In the genomic region with DNA sequence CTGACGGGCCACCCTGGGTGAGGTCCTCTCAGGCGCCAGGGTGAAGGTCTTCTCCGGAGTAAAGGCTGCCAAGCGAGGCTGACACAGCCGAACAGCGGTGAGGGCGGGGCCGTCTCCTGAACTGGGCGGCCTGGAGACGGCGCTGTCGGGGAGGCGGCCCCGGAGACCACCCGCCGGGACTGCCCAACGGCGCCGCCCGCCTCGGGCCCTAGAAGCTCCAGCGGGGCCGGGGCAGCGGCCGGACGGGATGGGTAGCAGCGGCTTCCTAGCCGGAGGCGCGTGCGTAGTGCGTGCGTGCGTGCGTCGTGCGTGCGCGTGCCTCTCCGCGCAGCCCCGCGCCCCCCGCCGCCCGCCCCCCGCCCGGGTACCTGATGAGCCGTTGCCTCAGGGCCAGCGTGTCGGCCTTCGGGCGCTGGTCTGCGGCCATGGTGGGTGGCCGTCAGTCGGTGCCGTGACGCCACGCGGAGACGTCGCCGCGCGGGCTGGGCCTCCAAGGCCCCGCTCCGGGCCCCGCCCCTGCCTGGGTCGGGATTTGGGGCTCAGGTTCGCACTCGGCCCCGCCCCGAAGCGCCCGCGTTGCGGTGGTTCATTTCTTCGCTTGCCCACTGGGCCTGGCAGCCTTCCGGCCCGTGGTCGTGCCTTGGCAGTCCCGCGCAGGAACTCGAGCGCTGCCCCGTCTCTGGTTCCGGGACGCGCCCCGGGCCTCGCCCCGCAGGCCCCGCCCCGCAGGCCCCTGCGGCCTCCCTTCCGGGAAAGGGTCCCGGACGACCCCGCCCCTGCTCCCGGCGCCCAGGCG, we compare ENCODE assay signal across 1 cellular context.
TF ChIP-seq lines count a peak whose summit lies in the region.

A gene (minus strand): TSS at position 679 of the 796 bp plus-strand sequence. CDS start 252 bp downstream, at position 427.

TF ChIP-seq in HEK293, 187 proteins besides CTCF, POLR2A, EP300 and RAD21 (continued from another document and continues in another):
- TF ChIP-seq, protein P1, sequence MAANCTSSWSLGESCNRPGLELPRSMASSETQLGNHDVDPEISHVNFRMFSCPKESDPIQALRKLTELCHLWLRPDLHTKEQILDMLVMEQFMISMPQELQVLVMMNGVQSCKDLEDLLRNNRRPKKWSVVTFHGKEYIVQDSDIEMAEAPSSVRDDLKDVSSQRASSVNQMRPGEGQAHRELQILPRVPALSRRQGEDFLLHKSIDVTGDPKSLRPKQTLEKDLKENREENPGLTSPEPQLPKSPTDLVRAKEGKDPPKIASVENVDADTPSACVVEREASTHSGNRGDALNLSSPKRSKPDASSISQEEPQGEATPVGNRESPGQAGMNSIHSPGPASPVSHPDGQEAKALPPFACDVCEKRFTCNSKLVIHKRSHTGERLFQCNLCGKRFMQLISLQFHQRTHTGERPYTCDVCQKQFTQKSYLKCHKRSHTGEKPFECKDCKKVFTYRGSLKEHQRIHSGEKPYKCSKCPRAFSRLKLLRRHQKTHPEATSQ (tag by site-specific recombination; IDR thresholded peaks at IDR 0.05): 0 out of 2 replicates have a peak, but pooled peaks have one; percentile 21
- TF ChIP-seq GLIS1 (tag by site-specific recombination; IDR thresholded peaks at IDR 0.05) (peak; percentile 58; the same call in 1 of the 2 replicates), ZNF341 (tag by site-specific recombination; IDR thresholded peaks at IDR 0.05; ENCODE audit: low read depth) (0 out of 2 replicates have a peak, but pooled peaks have one; percentile 8), ZNF324 (tag by site-specific recombination; IDR thresholded peaks at IDR 0.05) (no peak), ZFP69B (tag by site-specific recombination; IDR thresholded peaks at IDR 0.05) (no peak), ZFP37 (tag by site-specific recombination; IDR thresholded peaks at IDR 0.05) (no peak), ZNF221 (tag by site-specific recombination; IDR thresholded peaks at IDR 0.05; ENCODE audit: borderline replicate concordance) (no peak), ZNF121 (tag by site-specific recombination; IDR thresholded peaks at IDR 0.05) (peak; percentile 94), ZBTB7A (tag by site-specific recombination; IDR thresholded peaks at IDR 0.05; ENCODE audit: low read depth) (no peak), ZNF621 (tag by site-specific recombination; IDR thresholded peaks at IDR 0.05) (no peak), SP3 (tag by site-specific recombination; IDR thresholded peaks at IDR 0.05) (peak; percentile 75), ZNF140 (tag by site-specific recombination; IDR thresholded peaks at IDR 0.05) (no peak), ZNF654 (tag by site-specific recombination; IDR thresholded peaks at IDR 0.05; ENCODE audit: low read depth) (no peak), ZNF843 (tag by site-specific recombination; IDR thresholded peaks at IDR 0.05) (no peak), GLI2 (tag by site-specific recombination; IDR thresholded peaks at IDR 0.05; ENCODE audit: borderline replicate concordance, low read depth) (no peak), ZNF560 (tag by site-specific recombination; IDR thresholded peaks at IDR 0.05; ENCODE audit: borderline replicate concordance) (no peak), ZNF302 (tag by site-specific recombination; IDR thresholded peaks at IDR 0.05; ENCODE audit: low read depth) (no peak), ZSCAN30 (tag by site-specific recombination; IDR thresholded peaks at IDR 0.05) (peak; percentile 26; the same call in 1 of the 2 replicates), ZNF155 (tag by site-specific recombination; IDR thresholded peaks at IDR 0.05) (no peak), ZNF48 (tag by site-specific recombination; IDR thresholded peaks at IDR 0.05) (no peak), ZNF133 (tag by site-specific recombination; IDR thresholded peaks at IDR 0.05) (no peak), ZNF530 (tag by site-specific recombination; IDR thresholded peaks at IDR 0.05; ENCODE audit: low read depth) (no peak), ZNF211 (tag by site-specific recombination; IDR thresholded peaks at IDR 0.05; ENCODE audit: low read depth) (no peak), ZNF585B (tag by site-specific recombination; IDR thresholded peaks at IDR 0.05) (no peak), ZNF19 (tag by site-specific recombination; IDR thresholded peaks at IDR 0.05; ENCODE audit: low read depth) (no peak), ZBTB8A (tag by site-specific recombination; IDR thresholded peaks at IDR 0.05) (peak; percentile 55), ZBTB48 (tag by site-specific recombination; IDR thresholded peaks at IDR 0.05) (no peak), ZNF169 (tag by site-specific recombination; IDR thresholded peaks at IDR 0.05) (no peak), HOXC10 (CRISPR knock-in tag; IDR thresholded peaks at IDR 0.05) (no peak), REPIN1 (tag by site-specific recombination; IDR thresholded peaks at IDR 0.05; ENCODE audit: low read depth) (no peak; the same call in 1 of the 2 replicates), ZSCAN16 (tag by site-specific recombination; IDR thresholded peaks at IDR 0.05) (0 out of 2 replicates have a peak, but pooled peaks have one; percentile 14), WT1 (tag by site-specific recombination; IDR thresholded peaks at IDR 0.05) (0 out of 2 replicates have a peak, but pooled peaks have one; percentile 15), ZNF37A (tag by site-specific recombination; IDR thresholded peaks at IDR 0.05) (no peak), ZNF791 (tag by site-specific recombination; IDR thresholded peaks at IDR 0.05) (no peak), KLF1 (tag by site-specific recombination; IDR thresholded peaks at IDR 0.05) (peak; percentile 88), IKZF3 (tag by site-specific recombination; IDR thresholded peaks at IDR 0.05) (no peak), ZNF768 (tag by site-specific recombination; IDR thresholded peaks at IDR 0.05) (no peak), ZNF658 (tag by site-specific recombination; IDR thresholded peaks at IDR 0.05) (no peak), ZIC2 (tag by site-specific recombination; IDR thresholded peaks at IDR 0.05) (peak; percentile 54; the same call in 1 of the 2 replicates), ZNF785 (tag by site-specific recombination; IDR thresholded peaks at IDR 0.05) (0 out of 2 replicates have a peak, but pooled peaks have one; percentile 29), ZNF335 (tag by site-specific recombination; conservative IDR thresholded peaks at IDR 0.05) (peak; percentile 39; the same call in 1 of the 2 replicates), ZNF184 (tag by site-specific recombination; IDR thresholded peaks at IDR 0.05) (no peak), ZNF404 (tag by site-specific recombination; IDR thresholded peaks at IDR 0.05) (no peak), ZNF830 (tag by site-specific recombination; IDR thresholded peaks at IDR 0.05; ENCODE audit: low read depth) (no peak)
- TF ChIP-seq, protein P2, sequence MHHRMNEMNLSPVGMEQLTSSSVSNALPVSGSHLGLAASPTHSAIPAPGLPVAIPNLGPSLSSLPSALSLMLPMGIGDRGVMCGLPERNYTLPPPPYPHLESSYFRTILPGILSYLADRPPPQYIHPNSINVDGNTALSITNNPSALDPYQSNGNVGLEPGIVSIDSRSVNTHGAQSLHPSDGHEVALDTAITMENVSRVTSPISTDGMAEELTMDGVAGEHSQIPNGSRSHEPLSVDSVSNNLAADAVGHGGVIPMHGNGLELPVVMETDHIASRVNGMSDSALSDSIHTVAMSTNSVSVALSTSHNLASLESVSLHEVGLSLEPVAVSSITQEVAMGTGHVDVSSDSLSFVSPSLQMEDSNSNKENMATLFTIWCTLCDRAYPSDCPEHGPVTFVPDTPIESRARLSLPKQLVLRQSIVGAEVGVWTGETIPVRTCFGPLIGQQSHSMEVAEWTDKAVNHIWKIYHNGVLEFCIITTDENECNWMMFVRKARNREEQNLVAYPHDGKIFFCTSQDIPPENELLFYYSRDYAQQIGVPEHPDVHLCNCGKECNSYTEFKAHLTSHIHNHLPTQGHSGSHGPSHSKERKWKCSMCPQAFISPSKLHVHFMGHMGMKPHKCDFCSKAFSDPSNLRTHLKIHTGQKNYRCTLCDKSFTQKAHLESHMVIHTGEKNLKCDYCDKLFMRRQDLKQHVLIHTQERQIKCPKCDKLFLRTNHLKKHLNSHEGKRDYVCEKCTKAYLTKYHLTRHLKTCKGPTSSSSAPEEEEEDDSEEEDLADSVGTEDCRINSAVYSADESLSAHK (tag by site-specific recombination; IDR thresholded peaks at IDR 0.05): peak; percentile 81
- TF ChIP-seq, protein P3, sequence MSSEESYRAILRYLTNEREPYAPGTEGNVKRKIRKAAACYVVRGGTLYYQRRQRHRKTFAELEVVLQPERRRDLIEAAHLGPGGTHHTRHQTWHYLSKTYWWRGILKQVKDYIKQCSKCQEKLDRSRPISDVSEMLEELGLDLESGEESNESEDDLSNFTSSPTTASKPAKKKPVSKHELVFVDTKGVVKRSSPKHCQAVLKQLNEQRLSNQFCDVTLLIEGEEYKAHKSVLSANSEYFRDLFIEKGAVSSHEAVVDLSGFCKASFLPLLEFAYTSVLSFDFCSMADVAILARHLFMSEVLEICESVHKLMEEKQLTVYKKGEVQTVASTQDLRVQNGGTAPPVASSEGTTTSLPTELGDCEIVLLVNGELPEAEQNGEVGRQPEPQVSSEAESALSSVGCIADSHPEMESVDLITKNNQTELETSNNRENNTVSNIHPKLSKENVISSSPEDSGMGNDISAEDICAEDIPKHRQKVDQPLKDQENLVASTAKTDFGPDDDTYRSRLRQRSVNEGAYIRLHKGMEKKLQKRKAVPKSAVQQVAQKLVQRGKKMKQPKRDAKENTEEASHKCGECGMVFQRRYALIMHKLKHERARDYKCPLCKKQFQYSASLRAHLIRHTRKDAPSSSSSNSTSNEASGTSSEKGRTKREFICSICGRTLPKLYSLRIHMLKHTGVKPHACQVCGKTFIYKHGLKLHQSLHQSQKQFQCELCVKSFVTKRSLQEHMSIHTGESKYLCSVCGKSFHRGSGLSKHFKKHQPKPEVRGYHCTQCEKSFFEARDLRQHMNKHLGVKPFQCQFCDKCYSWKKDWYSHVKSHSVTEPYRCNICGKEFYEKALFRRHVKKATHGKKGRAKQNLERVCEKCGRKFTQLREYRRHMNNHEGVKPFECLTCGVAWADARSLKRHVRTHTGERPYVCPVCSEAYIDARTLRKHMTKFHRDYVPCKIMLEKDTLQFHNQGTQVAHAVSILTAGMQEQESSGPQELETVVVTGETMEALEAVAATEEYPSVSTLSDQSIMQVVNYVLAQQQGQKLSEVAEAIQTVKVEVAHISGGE (tag by site-specific recombination; conservative IDR thresholded peaks at IDR 0.05; ENCODE audit: low read depth): peak; percentile 63
- TF ChIP-seq, protein P4, sequence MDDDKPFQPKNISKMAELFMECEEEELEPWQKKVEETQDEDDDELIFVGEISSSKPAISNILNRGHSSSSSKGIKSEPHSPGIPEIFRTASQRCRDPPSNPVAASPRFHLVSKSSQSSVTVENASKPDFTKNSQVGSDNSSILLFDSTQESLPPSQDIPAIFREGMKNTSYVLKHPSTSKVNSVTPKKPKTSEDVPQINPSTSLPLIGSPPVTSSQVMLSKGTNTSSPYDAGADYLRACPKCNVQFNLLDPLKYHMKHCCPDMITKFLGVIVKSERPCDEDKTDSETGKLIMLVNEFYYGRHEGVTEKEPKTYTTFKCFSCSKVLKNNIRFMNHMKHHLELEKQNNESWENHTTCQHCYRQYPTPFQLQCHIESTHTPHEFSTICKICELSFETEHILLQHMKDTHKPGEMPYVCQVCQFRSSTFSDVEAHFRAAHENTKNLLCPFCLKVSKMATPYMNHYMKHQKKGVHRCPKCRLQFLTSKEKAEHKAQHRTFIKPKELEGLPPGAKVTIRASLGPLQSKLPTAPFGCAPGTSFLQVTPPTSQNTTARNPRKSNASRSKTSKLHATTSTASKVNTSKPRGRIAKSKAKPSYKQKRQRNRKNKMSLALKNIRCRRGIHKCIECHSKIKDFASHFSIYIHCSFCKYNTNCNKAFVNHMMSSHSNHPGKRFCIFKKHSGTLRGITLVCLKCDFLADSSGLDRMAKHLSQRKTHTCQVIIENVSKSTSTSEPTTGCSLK (tag by site-specific recombination; IDR thresholded peaks at IDR 0.05): no peak
- TF ChIP-seq, protein P5, sequence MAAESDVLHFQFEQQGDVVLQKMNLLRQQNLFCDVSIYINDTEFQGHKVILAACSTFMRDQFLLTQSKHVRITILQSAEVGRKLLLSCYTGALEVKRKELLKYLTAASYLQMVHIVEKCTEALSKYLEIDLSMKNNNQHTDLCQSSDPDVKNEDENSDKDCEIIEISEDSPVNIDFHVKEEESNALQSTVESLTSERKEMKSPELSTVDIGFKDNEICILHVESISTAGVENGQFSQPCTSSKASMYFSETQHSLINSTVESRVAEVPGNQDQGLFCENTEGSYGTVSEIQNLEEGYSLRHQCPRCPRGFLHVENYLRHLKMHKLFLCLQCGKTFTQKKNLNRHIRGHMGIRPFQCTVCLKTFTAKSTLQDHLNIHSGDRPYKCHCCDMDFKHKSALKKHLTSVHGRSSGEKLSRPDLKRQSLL (tag by site-specific recombination; IDR thresholded peaks at IDR 0.05): peak; percentile 24; the same call in 1 of the 2 replicates
- TF ChIP-seq, protein P6, sequence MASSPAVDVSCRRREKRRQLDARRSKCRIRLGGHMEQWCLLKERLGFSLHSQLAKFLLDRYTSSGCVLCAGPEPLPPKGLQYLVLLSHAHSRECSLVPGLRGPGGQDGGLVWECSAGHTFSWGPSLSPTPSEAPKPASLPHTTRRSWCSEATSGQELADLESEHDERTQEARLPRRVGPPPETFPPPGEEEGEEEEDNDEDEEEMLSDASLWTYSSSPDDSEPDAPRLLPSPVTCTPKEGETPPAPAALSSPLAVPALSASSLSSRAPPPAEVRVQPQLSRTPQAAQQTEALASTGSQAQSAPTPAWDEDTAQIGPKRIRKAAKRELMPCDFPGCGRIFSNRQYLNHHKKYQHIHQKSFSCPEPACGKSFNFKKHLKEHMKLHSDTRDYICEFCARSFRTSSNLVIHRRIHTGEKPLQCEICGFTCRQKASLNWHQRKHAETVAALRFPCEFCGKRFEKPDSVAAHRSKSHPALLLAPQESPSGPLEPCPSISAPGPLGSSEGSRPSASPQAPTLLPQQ (tag by site-specific recombination; IDR thresholded peaks at IDR 0.05): peak; percentile 61
- TF ChIP-seq, protein P7, sequence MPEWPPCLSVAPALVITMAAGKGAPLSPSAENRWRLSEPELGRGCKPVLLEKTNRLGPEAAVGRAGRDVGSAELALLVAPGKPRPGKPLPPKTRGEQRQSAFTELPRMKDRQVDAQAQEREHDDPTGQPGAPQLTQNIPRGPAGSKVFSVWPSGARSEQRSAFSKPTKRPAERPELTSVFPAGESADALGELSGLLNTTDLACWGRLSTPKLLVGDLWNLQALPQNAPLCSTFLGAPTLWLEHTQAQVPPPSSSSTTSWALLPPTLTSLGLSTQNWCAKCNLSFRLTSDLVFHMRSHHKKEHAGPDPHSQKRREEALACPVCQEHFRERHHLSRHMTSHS (tag by site-specific recombination; IDR thresholded peaks at IDR 0.05): no peak
- TF ChIP-seq, protein P8, sequence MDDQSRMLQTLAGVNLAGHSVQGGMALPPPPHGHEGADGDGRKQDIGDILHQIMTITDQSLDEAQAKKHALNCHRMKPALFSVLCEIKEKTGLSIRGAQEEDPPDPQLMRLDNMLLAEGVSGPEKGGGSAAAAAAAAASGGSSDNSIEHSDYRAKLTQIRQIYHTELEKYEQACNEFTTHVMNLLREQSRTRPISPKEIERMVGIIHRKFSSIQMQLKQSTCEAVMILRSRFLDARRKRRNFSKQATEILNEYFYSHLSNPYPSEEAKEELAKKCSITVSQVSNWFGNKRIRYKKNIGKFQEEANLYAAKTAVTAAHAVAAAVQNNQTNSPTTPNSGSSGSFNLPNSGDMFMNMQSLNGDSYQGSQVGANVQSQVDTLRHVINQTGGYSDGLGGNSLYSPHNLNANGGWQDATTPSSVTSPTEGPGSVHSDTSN (CRISPR knock-in tag; IDR thresholded peaks at IDR 0.05): no peak
